In the genomic region with DNA sequence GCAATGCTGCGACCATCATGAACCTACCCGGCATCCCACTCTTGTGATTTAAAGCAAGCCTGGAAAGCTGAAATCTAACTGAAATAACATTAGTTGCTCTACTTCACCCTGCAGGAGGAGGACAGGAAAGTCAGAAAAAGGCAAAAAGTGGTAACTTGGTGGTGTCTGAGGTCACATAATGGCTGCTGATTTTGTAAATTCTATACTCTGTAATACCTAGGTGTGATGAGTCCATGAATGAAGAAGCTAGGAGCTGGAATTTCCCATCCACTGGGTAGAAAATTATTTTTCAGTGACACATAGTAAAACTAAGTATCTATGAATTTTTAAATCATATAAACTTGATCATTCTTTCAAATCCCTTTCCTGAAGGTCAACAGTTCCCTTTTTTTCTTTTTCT, we compare ENCODE assay signal across 23 cellular contexts.
"Had no signal": no experiment of that assay in that cellular context is flagged by ENCODE, and none has a peak within 500 bp of the region (broad histone marks: within the 10 kb centered on the region; RNA-seq: fewer than 3 reads in every experiment).

No MANE protein-coding gene starts in this region.

- H3K4me1 ChIP-seq: breast epithelium, uterus had no signal

- ATAC-seq: gastrocnemius medialis, left lung, pancreas had no signal

- DNase-seq: activated CD4-positive, alpha-beta T cell treated with anti-CD3 and anti-CD28 coated beads, Interleukin-2, amount 50 U/mL, for 4 hours; activated CD8-positive, alpha-beta memory T cell treated with anti-CD3 and anti-CD28 coated beads for 24 hours; activated CD8-positive, alpha-beta memory T cell treated with anti-CD3 and anti-CD28 coated beads, Interleukin-2, amount 50 U/mL, for 4 hours; activated gamma-delta T cell; endodermal cell; esophagus squamous epithelium; gastrocnemius medialis; hippocampal formation; kidney glomerular epithelial cell; left lung; naive B cell; pancreas; psoas muscle; stimulated activated CD4-positive, alpha-beta T cell treated with anti-CD3 and anti-CD28 coated beads, Interleukin-4, amount 100 ng/mL, for 24 hours; testis; trophoblast cell; uterus had no signal

- H3K27me3 Mint-ChIP-seq: naive B cell had no signal

- H3K27ac Mint-ChIP-seq: endodermal cell had no signal

- H3K4me3 ChIP-seq: breast epithelium, coronary artery, gastrocnemius medialis, left lung, lung, pancreas, psoas muscle, right atrium auricular region, testis, uterus had no signal

- FAIRE-seq: pancreas had no signal

- H3K4me3 Mint-ChIP-seq: endodermal cell had no signal

- H3K36me3 ChIP-seq: breast epithelium, esophagus squamous epithelium, gastrocnemius medialis, left lung, neutrophil, pancreas, right atrium auricular region, uterus had no signal

- H3K27me3 ChIP-seq: breast epithelium, esophagus squamous epithelium, gastrocnemius medialis, left lung, neutrophil, pancreas, right atrium auricular region, testis, uterus had no signal

- H3K27ac ChIP-seq: breast epithelium, coronary artery, left lung, neutrophil, pancreas, right atrium auricular region, testis, uterus, VCaP had no signal

- H3K9me3 ChIP-seq: breast epithelium, esophagus squamous epithelium, gastrocnemius medialis, left lung, neutrophil, pancreas, psoas muscle, right atrium auricular region, testis, uterus had no signal
